28 cellular contexts compared by ENCODE assay signal in genomic region chr6:81857812-81858211, GRCh38.
"Had no signal": no experiment of that assay in that cellular context is flagged by ENCODE, and none has a peak within 500 bp of the region (broad histone marks: within the 10 kb centered on the region; RNA-seq: fewer than 3 reads in every experiment).

No MANE protein-coding gene starts in this region.

- DNase-seq: activated CD4-positive, alpha-beta memory T cell treated with anti-CD3 and anti-CD28 coated beads, Interleukin-2, amount 10 ng/mL, durations not matched to agents 7 days and 5 days; activated CD4-positive, alpha-beta T cell treated with anti-CD3 and anti-CD28 coated beads, Interleukin-2, amount 10 ng/mL, durations not matched to agents 24 days and 14 days; activated effector memory CD4-positive, alpha-beta T cell treated with Interleukin-2 at 50 U/mL for 16 hours; activated naive CD4-positive, alpha-beta T cell treated with anti-CD3 and anti-CD28 coated beads for 36 hours; activated naive CD8-positive, alpha-beta T cell treated with anti-CD3 and anti-CD28 coated beads, Interleukin-2, amount 10 ng/mL, durations not matched to agents 7 days and 5 days; activated T-cell treated with anti-CD3 and anti-CD28 coated beads, Interleukin-2, amount 50 U/mL, for 72 hours; amniotic stem cell; body of pancreas; caudate nucleus; colonic mucosa; endodermal cell; esophagus squamous epithelium; left lung; mammary epithelial cell; pancreas; right lobe of liver; small intestine; stimulated activated CD4-positive, alpha-beta T cell treated with anti-CD3 and anti-CD28 coated beads, Interleukin-2, amount 100 ng/mL, for 24 hours; stimulated activated naive CD8-positive, alpha-beta T cell treated with anti-CD3 and anti-CD28 coated beads, Interleukin-15, amount 100 ng/mL, for 72 hours; T-cell; transverse colon had no signal

- H3K36me3 Mint-ChIP-seq: activated naive CD8-positive, alpha-beta T cell treated with anti-CD3 and anti-CD28 coated beads, Interleukin-2, amount 10 ng/mL, durations not matched to agents 7 days and 5 days; mesothelial cell of epicardium; natural killer cell treated with Interleukin-12 subunit alpha and Interleukin-12 subunit beta and Interleukin-15 and Interleukin-18, amount 100 ng/mL, for 72 hours; stimulated activated effector memory CD8-positive, alpha-beta T cell treated with anti-CD3 and anti-CD28 coated beads, Interleukin-12 subunit alpha, Interleukin-12 subunit beta, amount 100 ng/mL, for 72 hours; T-cell had no signal

- H3K4me1 Mint-ChIP-seq: activated CD4-positive, alpha-beta memory T cell treated with anti-CD3 and anti-CD28 coated beads, Interleukin-2, amount 10 ng/mL, durations not matched to agents 7 days and 5 days; activated CD4-positive, alpha-beta T cell treated with anti-CD3 and anti-CD28 coated beads, Interleukin-2, amount 10 ng/mL, durations not matched to agents 24 days and 14 days; activated naive CD8-positive, alpha-beta T cell treated with anti-CD3 and anti-CD28 coated beads, Interleukin-2, amount 10 ng/mL, durations not matched to agents 7 days and 5 days; stimulated activated effector memory CD8-positive, alpha-beta T cell treated with anti-CD3 and anti-CD28 coated beads, Interleukin-12 subunit alpha, Interleukin-12 subunit beta, amount 100 ng/mL, for 72 hours; stimulated activated naive CD8-positive, alpha-beta T cell treated with anti-CD3 and anti-CD28 coated beads, Interleukin-15, amount 100 ng/mL, for 72 hours; T-cell had no signal

- H3K9me3 Mint-ChIP-seq: activated CD4-positive, alpha-beta memory T cell treated with anti-CD3 and anti-CD28 coated beads, Interleukin-2, amount 10 ng/mL, durations not matched to agents 7 days and 5 days; activated CD4-positive, alpha-beta T cell treated with anti-CD3 and anti-CD28 coated beads, Interleukin-2, amount 10 ng/mL, durations not matched to agents 24 days and 14 days; activated naive CD4-positive, alpha-beta T cell treated with anti-CD3 and anti-CD28 coated beads for 36 hours; endodermal cell; mesothelial cell of epicardium; stimulated activated naive CD8-positive, alpha-beta T cell treated with anti-CD3 and anti-CD28 coated beads, Interleukin-15, amount 100 ng/mL, for 72 hours; T-helper 2 cell treated with Interferon-gamma antibody and Interleukin-4, amounts not matched to agents 5 μg/mL and 100 μg/mL, for 36 hours had no signal

- ATAC-seq: activated CD4-positive, CD25-positive, alpha-beta regulatory T cell treated with anti-CD3 and anti-CD28 coated beads, Interleukin-2, amount 50 U/mL, for 24 hours; activated T-cell treated with anti-CD3 and anti-CD28 coated beads, Interleukin-2, amount 50 U/mL, for 72 hours; body of pancreas; left lung; natural killer cell treated with Interleukin-12 subunit alpha and Interleukin-12 subunit beta and Interleukin-15 and Interleukin-18, amount 100 ng/mL, for 72 hours; pancreas; stimulated activated effector memory CD8-positive, alpha-beta T cell treated with anti-CD3 and anti-CD28 coated beads, Interleukin-12 subunit alpha, Interleukin-12 subunit beta, amount 100 ng/mL, for 72 hours; stimulated activated naive CD8-positive, alpha-beta T cell treated with anti-CD3 and anti-CD28 coated beads, Interleukin-15, amount 100 ng/mL, for 72 hours; T-cell had no signal

- H3K4me3 ChIP-seq: body of pancreas, colonic mucosa, esophagus squamous epithelium, left lung, pancreas, right lobe of liver, transverse colon had no signal

- H3K36me3 ChIP-seq: colonic mucosa, esophagus squamous epithelium, left lung, neutrophil, pancreas, right lobe of liver, transverse colon had no signal

- H3K27me3 ChIP-seq: body of pancreas, colonic mucosa, esophagus squamous epithelium, left lung, neutrophil, pancreas, right lobe of liver, transverse colon had no signal

- H3K4me3 Mint-ChIP-seq: activated CD4-positive, alpha-beta memory T cell treated with anti-CD3 and anti-CD28 coated beads, Interleukin-2, amount 10 ng/mL, durations not matched to agents 7 days and 5 days; activated CD4-positive, alpha-beta T cell treated with anti-CD3 and anti-CD28 coated beads, Interleukin-2, amount 10 ng/mL, durations not matched to agents 24 days and 14 days; activated naive CD4-positive, alpha-beta T cell treated with anti-CD3 and anti-CD28 coated beads for 36 hours; activated naive CD8-positive, alpha-beta T cell treated with anti-CD3 and anti-CD28 coated beads, Interleukin-2, amount 10 ng/mL, durations not matched to agents 7 days and 5 days; activated T-cell treated with anti-CD3 and anti-CD28 coated beads, Interleukin-2, amount 50 U/mL, for 72 hours; endodermal cell; mesothelial cell of epicardium; natural killer cell treated with Interleukin-12 subunit alpha and Interleukin-12 subunit beta and Interleukin-15 and Interleukin-18, amount 100 ng/mL, for 72 hours; stimulated activated effector memory CD8-positive, alpha-beta T cell treated with anti-CD3 and anti-CD28 coated beads, Interleukin-12 subunit alpha, Interleukin-12 subunit beta, amount 100 ng/mL, for 72 hours; stimulated activated naive CD8-positive, alpha-beta T cell treated with anti-CD3 and anti-CD28 coated beads, Interleukin-15, amount 100 ng/mL, for 72 hours; T-cell; T-helper 2 cell treated with Interferon-gamma antibody and Interleukin-4, amounts not matched to agents 5 μg/mL and 100 μg/mL, for 36 hours had no signal

- H3K27ac Mint-ChIP-seq: activated CD4-positive, alpha-beta memory T cell treated with anti-CD3 and anti-CD28 coated beads, Interleukin-2, amount 10 ng/mL, durations not matched to agents 7 days and 5 days; activated CD4-positive, alpha-beta T cell treated with anti-CD3 and anti-CD28 coated beads, Interleukin-2, amount 10 ng/mL, durations not matched to agents 24 days and 14 days; activated naive CD4-positive, alpha-beta T cell treated with anti-CD3 and anti-CD28 coated beads for 36 hours; activated naive CD8-positive, alpha-beta T cell treated with anti-CD3 and anti-CD28 coated beads, Interleukin-2, amount 10 ng/mL, durations not matched to agents 7 days and 5 days; activated T-cell treated with anti-CD3 and anti-CD28 coated beads, Interleukin-2, amount 50 U/mL, for 72 hours; endodermal cell; mesothelial cell of epicardium; natural killer cell treated with Interleukin-12 subunit alpha and Interleukin-12 subunit beta and Interleukin-15 and Interleukin-18, amount 100 ng/mL, for 72 hours; stimulated activated effector memory CD8-positive, alpha-beta T cell treated with anti-CD3 and anti-CD28 coated beads, Interleukin-12 subunit alpha, Interleukin-12 subunit beta, amount 100 ng/mL, for 72 hours; stimulated activated naive CD8-positive, alpha-beta T cell treated with anti-CD3 and anti-CD28 coated beads, Interleukin-15, amount 100 ng/mL, for 72 hours; T-cell; T-helper 2 cell treated with Interferon-gamma antibody and Interleukin-4, amounts not matched to agents 5 μg/mL and 100 μg/mL, for 36 hours had no signal

- H3K9me3 ChIP-seq: body of pancreas, colonic mucosa, esophagus squamous epithelium, left lung, neutrophil, pancreas, right lobe of liver, transverse colon had no signal

- H3K27me3 Mint-ChIP-seq: activated CD4-positive, alpha-beta T cell treated with anti-CD3 and anti-CD28 coated beads, Interleukin-2, amount 10 ng/mL, durations not matched to agents 24 days and 14 days; activated naive CD8-positive, alpha-beta T cell treated with anti-CD3 and anti-CD28 coated beads, Interleukin-2, amount 10 ng/mL, durations not matched to agents 7 days and 5 days; stimulated activated naive CD8-positive, alpha-beta T cell treated with anti-CD3 and anti-CD28 coated beads, Interleukin-15, amount 100 ng/mL, for 72 hours; T-cell had no signal

- H3K27ac ChIP-seq: body of pancreas, colonic mucosa, esophagus squamous epithelium, left lung, neutrophil, pancreas, right lobe of liver, transverse colon, VCaP had no signal

- H3K4me1 ChIP-seq: body of pancreas, colonic mucosa, esophagus squamous epithelium, left lung, pancreas, right lobe of liver, transverse colon had no signal
